In genomic region chr9:79968533-79968932, GRCh38 we compare ENCODE assay signal across 32 cellular contexts.
"Had no signal": no experiment of that assay in that cellular context is flagged by ENCODE, and none has a peak within 500 bp of the region (broad histone marks: within the 10 kb centered on the region; RNA-seq: fewer than 3 reads in every experiment).

No MANE protein-coding gene starts in this region.

- DNase-seq: Karpas-422, Kasumi-1, MG63, MM.1S, MV-4-11, NCI-H1048, NCI-H1092, NCI-H1092 treated with DMSO at 0.1 percent for 48 hours, NCI-H1105, NCI-H1105 treated with DMSO at 0.1 percent for 48 hours, NCI-H1417, NCI-H1417 treated with DMSO at 0.1 percent for 48 hours, NCI-H1436, NCI-H1436 treated with DMSO at 0.1 percent for 48 hours, NCI-H146, NCI-H1694, NCI-H1694 treated with DMSO at 0.1 percent for 48 hours, NCI-H187 treated with DMSO at 0.1 percent for 48 hours, NCI-H1930, NCI-H2029, NCI-H2029 treated with DMSO at 0.1 percent for 48 hours, NCI-H2081, NCI-H2081 treated with DMSO at 0.1 percent for 48 hours, NCI-H2107, NCI-H2171, NCI-H2171 treated with DMSO at 0.1 percent for 48 hours, NCI-H2227 treated with DMSO at 0.1 percent for 48 hours, NCI-H226, NCI-H345, NCI-H510A, NCI-H510A treated with DMSO at 0.1 percent for 48 hours, NCI-H524 treated with DMSO at 0.1 percent for 48 hours had no signal

- H3K9me3 ChIP-seq: MG63 had no signal

- H3K27me3 ChIP-seq: MG63 had no signal

- H3K4me3 ChIP-seq: MG63 had no signal

- H3K36me3 ChIP-seq: MG63 had no signal
